ENCODE assay signal across 8 cellular contexts in genomic region chr10:99659031-99659867, GRCh38. TPM values are rescaled to one million over a fixed set of nuclear protein-coding genes. Genes with fewer than 3 reads are reported as not detected.
DNase-seq lines count a peak whose midpoint lies in the region; ATAC-seq, FAIRE-seq and TF ChIP-seq lines count a peak whose summit lies in the region.

TSS of gene ENTPD7 (plus strand) at chr10:99659509. CDS start at chr10:99659957, 448 bp downstream.

- peaks cover 0 to 1% of the 10 kb centered on the region in 2 experiments; a peak in 2 of 5 replicates for H3K36me3 ChIP-seq in HepG2 (replicated peaks in 1 of 2; ENCODE audit: control insufficient read depth in 1 of 2, insufficient read depth in 2 of 2, low read length in 2 of 2)

- TF ChIP-seq RAD21 in HepG2 (CRISPR knock-in tag; IDR thresholded peaks at IDR 0.05): peak; percentile 27

- peaks cover 49% of the 10 kb centered on the region for H3K4me1 ChIP-seq in HepG2 (ENCODE audit: insufficient read depth, low read length)

- peak; percentile 99 for ATAC-seq in GM19372 (IDR thresholded peaks at IDR 0.05; ENCODE audit: low read depth, unreplicated experiment)
- ATAC-seq in HG03521 (IDR thresholded peaks at IDR 0.05; ENCODE audit: unreplicated experiment): peak; percentile 99
- peak; percentile 98 for ATAC-seq in HepG2

- intact Hi-C loops in HepG2 (cut with micrococcal nuclease; ENCODE audit: unreplicated experiment): loop anchor here (2.0 kb wide), 2 partner anchors 14 to 38 kb away; partner anchors contain the start of gene SLC25A28

- TF ChIP-seq EP300 in HepG2 (IDR thresholded peaks at IDR 0.05; ENCODE audit: low read depth in 2 of 2, low read length in 2 of 2) (no peak), HepG2 (CRISPR knock-in tag; IDR thresholded peaks at IDR 0.05; ENCODE audit: borderline replicate concordance) (no peak)

- H3K4me3 ChIP-seq in HepG2 (replicated peaks in 1 of 3; ENCODE audit: insufficient read depth in 1 of 3, low read depth in 2 of 3, low read length in 3 of 3): peak within 1 kb of the TSS; percentile 93 to 95 (median 93)

- peaks cover 29% of the 10 kb centered on the region for H3K79me2 ChIP-seq in HepG2 (ENCODE audit: insufficient read depth, low read length)

- WGBS in HepG2 (ENCODE audit: low lambda C conversion rate): 2% methylated on average over 6 of the region's 71 CpGs

- peak within 1 kb of the TSS; percentile 66 for H2AFZ ChIP-seq in HepG2 (ENCODE audit: low read length)

- H4K20me1 ChIP-seq in HepG2 (ENCODE audit: insufficient read depth, low read length): no peaks in the 10 kb centered on the region

- DNase-seq in NCI-H748 (lab: John Stamatoyannopoulos, UW; ENCODE audit: unreplicated experiment) (peak; percentile 95), dermis microvascular lymphatic vessel endothelial cell (ENCODE audit: low read depth in 2 of 2) (peak; percentile 83 to 97), HepG2 (ENCODE audit: low spot score) (peak; percentile 93)
- DNase-seq in activated CD4-positive, alpha-beta T cell treated with anti-CD3 and anti-CD28 coated beads, Interleukin-2, amount 50 U/mL, for 24 hours (ENCODE audit: low read depth in 1 of 2, low spot score in 1 of 2): peak; percentile 78 to 88
- DNase-seq in stimulated activated CD4-positive, alpha-beta T cell treated with anti-CD3 and anti-CD28 coated beads, Interleukin-2, amount 100 ng/mL, for 48 hours: peak; percentile 85 to 86

- H3K4me2 ChIP-seq in HepG2 (ENCODE audit: low read depth, low read length): peak within 1 kb of the TSS; percentile 92

- no peak for TF ChIP-seq CTCF in C4-2B (conservative IDR thresholded peaks at IDR 0.05)
- peak; percentile 33 for TF ChIP-seq CTCF in HepG2 (CRISPR knock-in tag; IDR thresholded peaks at IDR 0.05)

- peak within 1 kb of the TSS; percentile 88 for H3K9ac ChIP-seq in HepG2 (ENCODE audit: insufficient read depth, low read depth, low read length)

- TF ChIP-seq POLR2A in HepG2 (IDR thresholded peaks at IDR 0.05; ENCODE audit: insufficient read depth in 1 of 2, low read depth in 2 of 2, low read length in 2 of 2): peak; percentile 86 to 89

- no peaks in the 10 kb centered on the region; a peak in 1 of 5 replicates for H3K27me3 ChIP-seq in HepG2 (ENCODE audit: control insufficient read depth in 1 of 2, insufficient read depth in 2 of 2, low read length in 2 of 2)

- peak; percentile 75 for FAIRE-seq in HepG2 (lab: Jason Lieb, UNC)

- POLR2A ChIA-PET in HepG2 (lab: Yijun Ruan, JAX): interaction anchor here (0.9 to 3.5 kb wide), 11 partner anchors 8 to 228 kb away, joined by 3 to 63 read pairs (median 8); partner anchors contain the start of genes ABCC2, COX15, CUTC and GOT1

- BruUV-seq in HepG2 (replicated peaks; lab: Mats Ljungman, UMichigan): no TSS peak

- CTCF ChIA-PET in HepG2 (lab: Yijun Ruan, JAX; ENCODE audit: low intra/inter-chr PET ratio, low total read pairs): no interaction called here

- in situ Hi-C loops in HepG2 (cut with HindIII; ENCODE audit: extremely low pct_ligation_motif_present, low pct_unique_long_range_greater_than_20kb): no loop called here

- H3K27ac ChIP-seq in C4-2B (peak within 1 kb of the TSS; percentile 79), HepG2 (ENCODE audit: extremely low read length, insufficient read depth, low read length) (peak within 1 kb of the TSS; percentile 81)

- no peaks in the 10 kb centered on the region for H3K9me3 ChIP-seq in HepG2 (ENCODE audit: low read length)

TF ChIP-seq in HepG2, 621 proteins besides CTCF, POLR2A, EP300 and RAD21 (continues in another document):
- TF ChIP-seq ZNF33A (CRISPR knock-in tag; IDR thresholded peaks at IDR 0.05; ENCODE audit: borderline replicate concordance) (no peak), FOXA1 (IDR thresholded peaks at IDR 0.05) (no peak), FOXA1 (CRISPR knock-in tag; IDR thresholded peaks at IDR 0.05) (no peak), PBX3 (CRISPR knock-in tag; IDR thresholded peaks at IDR 0.05; ENCODE audit: borderline replicate concordance) (0 out of 2 replicates have a peak, but pooled peaks have one; percentile 14), MIXL1 (CRISPR knock-in tag; IDR thresholded peaks at IDR 0.05) (no peak), ZIK1 (CRISPR knock-in tag; IDR thresholded peaks at IDR 0.05; ENCODE audit: borderline replicate concordance, low read depth) (no peak), SATB2 (CRISPR knock-in tag; IDR thresholded peaks at IDR 0.05) (no peak), PRMT3 (CRISPR knock-in tag; IDR thresholded peaks at IDR 0.05; ENCODE audit: borderline replicate concordance, low read depth) (0 out of 2 replicates have a peak, but pooled peaks have one; percentile 21), ZNF709 (CRISPR knock-in tag; IDR thresholded peaks at IDR 0.05) (peak; percentile 62; the same call in 1 of the 2 replicates), ZNF335 (CRISPR knock-in tag; IDR thresholded peaks at IDR 0.05) (peak; percentile 42; the same call in 1 of the 2 replicates), NR2F1 (CRISPR knock-in tag; IDR thresholded peaks at IDR 0.05) (no peak), ZNF850 (CRISPR knock-in tag; conservative IDR thresholded peaks at IDR 0.05) (no peak), HNRNPH1 (optimal IDR thresholded peaks at IDR 0.05; ENCODE audit: low read depth, low read length) (no peak), RERE (CRISPR knock-in tag; IDR thresholded peaks at IDR 0.05; ENCODE audit: low read depth) (no peak)

RNA-seq across cellular contexts. Expression of gene ENTPD7, which starts in this region (rescaled TPM):
- 18.4 and 20.7 TPM in 2 replicates for total RNA-seq in dermis microvascular lymphatic vessel endothelial cell
- total RNA-seq in HepG2 (2016; rRNA removed; fragmentation: Illumina TruSeq; extraction: Trizol): 35.5 and 36.5 TPM in 2 replicates
- 4.5 and 4.7 TPM in 2 replicates for total RNA-seq in HepG2 (2016; cell fraction: cytosol; rRNA removed; fragmentation: Illumina TruSeq; extraction: Trizol; ENCODE audit: low read depth)
- 34.0 and 36.0 TPM in 2 replicates for total RNA-seq in HepG2 (2016; cell fraction: insoluble cytoplasmic fraction; rRNA removed; fragmentation: Illumina TruSeq; extraction: Trizol)
- total RNA-seq in HepG2 (2016; cell fraction: membrane; rRNA removed; fragmentation: Illumina TruSeq; extraction: Trizol): 18.8 and 20.3 TPM in 2 replicates
- 40.3 and 45.2 TPM in 2 replicates for total RNA-seq in HepG2 (2016; cell fraction: nucleus; rRNA removed; fragmentation: Illumina TruSeq; extraction: Trizol)
- 6.6 and 7.6 TPM in 2 replicates for polyA plus RNA-seq in HepG2 (2011; rRNA removed)
- 5.6 and 6.1 TPM in 2 replicates for polyA plus RNA-seq in HepG2 (2011; cell fraction: cytosol; rRNA removed)
- polyA plus RNA-seq in HepG2 (2011; cell fraction: nucleus; rRNA removed): 3.0 and 3.3 TPM in 2 replicates
- polyA plus RNA-seq in HepG2 (2012): 2.3 and 3.9 TPM in 2 replicates
- 1.8 and 2.5 TPM in 2 replicates for polyA plus RNA-seq in HepG2 (2016; cell fraction: cytosol; fragmentation: Illumina TruSeq; extraction: Trizol; ENCODE audit: low read depth)
- 14.9 TPM in 2 replicates for polyA plus RNA-seq in HepG2 (2016; cell fraction: insoluble cytoplasmic fraction; fragmentation: Illumina TruSeq; extraction: Trizol; ENCODE audit: low read depth)
- 5.6 and 6.8 TPM in 2 replicates for polyA plus RNA-seq in HepG2 (2016; cell fraction: membrane; fragmentation: Illumina TruSeq; extraction: Trizol; ENCODE audit: low read depth)
- polyA plus RNA-seq in HepG2 (2016; cell fraction: nucleus; fragmentation: Illumina TruSeq; extraction: Trizol; ENCODE audit: insufficient read depth, low read depth): 18.8 and 19.6 TPM in 2 replicates
- polyA minus RNA-seq in HepG2 (2011; rRNA and poly(A)+ RNA removed; ENCODE audit: low replicate concordance): 22.7 and 32.8 TPM in 2 replicates
- polyA minus RNA-seq in HepG2 (2011; cell fraction: cytosol; rRNA and poly(A)+ RNA removed): 12.3 and 14.5 TPM in 2 replicates
- polyA minus RNA-seq in HepG2 (2011; cell fraction: nucleus; rRNA and poly(A)+ RNA removed): 17.8 and 18.8 TPM in 2 replicates

Comparison
In these comparisons a context has a peak if more than half of its experiments do, and no peak if none do; other contexts are left out.
1. Peak in every context shown above with its lines: DNase-seq, ATAC-seq, H3K4me3 ChIP-seq and H3K27ac ChIP-seq.